In genomic region chr4:94927696-94928095, GRCh38 we compare ENCODE assay signal across 21 cellular contexts.
A peak's percentile ranks its signal among the peaks of the same experiment; 100 is the strongest.
DNase-seq lines count a peak whose midpoint lies in the region; ATAC-seq and TF ChIP-seq lines count a peak whose summit lies in the region.
"Had no signal": no experiment of that assay in that cellular context is flagged by ENCODE, and none has a peak within 500 bp of the region (broad histone marks: within the 10 kb centered on the region; RNA-seq: fewer than 3 reads in every experiment).

No MANE protein-coding gene starts in this region.

- H3K4me1 Mint-ChIP-seq in osteocyte (ENCODE audit: unreplicated experiment) (peaks cover 22% of the 10 kb centered on the region), Calu3 (ENCODE audit: low read depth, unreplicated experiment) (peaks cover 12% of the 10 kb centered on the region)
- H3K4me1 Mint-ChIP-seq: IgD-negative memory B cell had no signal

- DNase-seq in AG04449 (ENCODE audit: low read depth, low spot score) = peak; percentile 2
- DNase-seq in fibroblast of peridontal ligament (ENCODE audit: extremely low read depth) = peak; percentile 14
- DNase-seq in osteocyte (ENCODE audit: extremely low spot score, unreplicated experiment) = no peak
- DNase-seq in stimulated activated CD4-positive, alpha-beta T cell treated with anti-CD3 and anti-CD28 coated beads, Interleukin-12 subunit alpha, Interleukin-12 subunit beta, amount 100 ng/mL, for 4 hours = no peak
- no peak for DNase-seq in aorta
- no peak for DNase-seq in Calu3
- DNase-seq: C1 segment of cervical spinal cord, DMS79, H9, Karpas-422, MM.1S, NCI-H1092, NCI-H2081, NCI-H2171 treated with DMSO at 0.1 percent for 48 hours, NCI-H446 treated with DMSO at 0.1 percent for 48 hours, NCI-H69 had no signal

- TF ChIP-seq CTCF in AG04449 (IDR thresholded peaks at IDR 0.05; ENCODE audit: insufficient read depth, low read length, missing control alignments) = no peak
- no peak for TF ChIP-seq CTCF in VCaP (conservative IDR thresholded peaks at IDR 0.05)
- TF ChIP-seq CTCF in osteocyte (IDR thresholded peaks at IDR 0.05) = no peak
- no peak for TF ChIP-seq CTCF in Calu3 (IDR thresholded peaks at IDR 0.05; ENCODE audit: unreplicated experiment)

- BruUV-seq in Calu3 (replicated peaks; lab: Mats Ljungman, UMichigan) = no TSS peak

- H3K36me3 Mint-ChIP-seq in osteocyte (ENCODE audit: unreplicated experiment) (no peaks in the 10 kb centered on the region), Calu3 (ENCODE audit: insufficient read depth, unreplicated experiment) (no peaks in the 10 kb centered on the region)
- H3K36me3 Mint-ChIP-seq: IgD-negative memory B cell had no signal

- no peaks in the 10 kb centered on the region for H3K27me3 Mint-ChIP-seq in osteocyte (ENCODE audit: unreplicated experiment)
- H3K27me3 Mint-ChIP-seq in Calu3 (ENCODE audit: unreplicated experiment) = no peaks in the 10 kb centered on the region
- H3K27me3 Mint-ChIP-seq: IgD-negative memory B cell had no signal

- no peaks in the 10 kb centered on the region for H3K9me3 ChIP-seq in aorta (ENCODE audit: control insufficient read depth, low read length)

- intact Hi-C loops in aorta (cut with DNase I) (no loop called here), Calu3 (cut with micrococcal nuclease; ENCODE audit: unreplicated experiment) (no loop called here)

- H3K27me3 ChIP-seq in aorta (ENCODE audit: control insufficient read depth in 1 of 2, insufficient read depth in 2 of 2, low read length in 1 of 2) = no peaks in the 10 kb centered on the region

- H3K27ac Mint-ChIP-seq in osteocyte (ENCODE audit: unreplicated experiment) (peak overlapping the region; percentile 19), Calu3 (ENCODE audit: unreplicated experiment) (no peak overlapping the region)
- H3K27ac Mint-ChIP-seq: H9, IgD-negative memory B cell had no signal

- ATAC-seq in aorta (ENCODE audit: low FRiP score) (no peak), GM19023 (IDR thresholded peaks at IDR 0.05; ENCODE audit: unreplicated experiment) (no peak)
- ATAC-seq: Right ventricle myocardium inferior had no signal

- POLR2A ChIA-PET in AG04449 (lab: Yijun Ruan, JAX) = interaction anchor here (0.7 kb wide), 1 partner anchor 35 kb away, joined by 4 read pairs; no protein-coding TSS in a partner anchor

- H3K9me3 Mint-ChIP-seq in osteocyte (ENCODE audit: unreplicated experiment) = no peaks in the 10 kb centered on the region
- no peaks in the 10 kb centered on the region for H3K9me3 Mint-ChIP-seq in Calu3 (ENCODE audit: low read depth, unreplicated experiment)
- H3K9me3 Mint-ChIP-seq: H9, IgD-negative memory B cell had no signal

- H3K4me3 Mint-ChIP-seq in osteocyte (ENCODE audit: unreplicated experiment) (no peak overlapping the region), Calu3 (ENCODE audit: low read depth, unreplicated experiment) (no peak overlapping the region)
- H3K4me3 Mint-ChIP-seq: H9, IgD-negative memory B cell had no signal

- H3K27ac ChIP-seq in VCaP (peak overlapping the region; percentile 86), aorta (ENCODE audit: low read depth in 1 of 2, low read length in 2 of 2) (peak overlapping the region in 1 of 2 donors; percentile 25)
- H3K27ac ChIP-seq: HL-60 had no signal

- CTCF ChIA-PET in AG04449 (lab: Yijun Ruan, JAX) = no interaction called here
- CTCF ChIA-PET in Calu3 (lab: Charles Lee) = no interaction called here

- no peaks in the 10 kb centered on the region for H3K36me3 ChIP-seq in aorta (ENCODE audit: control insufficient read depth in 1 of 2, insufficient read depth in 2 of 2, low read length in 1 of 2)

- 3 to 9% methylated on average over 1 of the region's 1 CpG for WGBS in aorta, 2 donors

- peaks cover 0 to 4% of the 10 kb centered on the region in 2 donors for H3K4me1 ChIP-seq in aorta (ENCODE audit: control insufficient read depth in 1 of 2, insufficient read depth in 2 of 2, low read length in 2 of 2)

- H3K4me3 ChIP-seq in AG04449 (ENCODE audit: low read depth, low read length) (no peak overlapping the region), aorta (ENCODE audit: low read length in 2 of 2) (no peak overlapping the region)

Comparison
In these comparisons a context has a peak if more than half of its experiments do, and no peak if none do; other contexts are left out.
1. DNase-seq: peak in AG04449 (single experiment) and fibroblast of peridontal ligament (single experiment); none in osteocyte (single experiment), stimulated activated CD4-positive, alpha-beta T cell treated with anti-CD3 and anti-CD28 coated beads, Interleukin-12 subunit alpha, Interleukin-12 subunit beta, amount 100 ng/mL, for 4 hours (single experiment), aorta (0 of 2) and Calu3 (single experiment).